In the genomic region with DNA sequence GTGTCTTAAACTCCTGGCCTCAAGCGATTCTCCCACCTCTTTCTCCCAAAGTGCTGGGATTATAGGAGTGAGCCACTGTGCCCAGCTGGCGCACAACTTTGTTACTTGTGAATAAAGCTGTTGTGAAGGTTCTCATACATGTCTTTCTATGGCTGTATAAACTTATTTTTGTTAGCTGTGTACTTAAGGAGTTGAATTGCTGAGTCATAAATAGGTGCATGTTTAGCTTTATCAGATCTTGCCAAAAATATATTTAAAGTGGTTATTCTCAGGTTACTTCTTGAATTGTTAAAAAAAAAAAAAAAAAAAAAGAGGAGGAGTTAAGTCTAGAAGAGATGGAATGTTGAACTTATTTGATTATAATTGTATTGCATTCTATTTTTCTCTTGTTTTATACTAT, we compare ENCODE assay signal across 24 cellular contexts. TPM values are rescaled to one million over a fixed set of nuclear protein-coding genes. Genes with fewer than 3 reads are reported as not detected.
"Had no signal": no experiment of that assay in that cellular context is flagged by ENCODE, and none has a peak within 500 bp of the region (broad histone marks: within the 10 kb centered on the region; RNA-seq: fewer than 3 reads in every experiment).

No MANE protein-coding gene starts in this region.

- H3K4me1 ChIP-seq: pancreas, transverse colon, uterus had no signal

- H2AFZ ChIP-seq: hepatocyte had no signal

- H3K79me2 ChIP-seq: hepatocyte had no signal

- DNase-seq: activated CD4-positive, alpha-beta T cell treated with anti-CD3 and anti-CD28 coated beads, Interleukin-2, amount 10 ng/mL, durations not matched to agents 7 days and 5 days; activated CD4-positive, CD25-positive, alpha-beta regulatory T cell treated with anti-CD3 and anti-CD28 coated beads, Interleukin-2, amount 50 U/mL, for 72 hours; activated CD8-positive, alpha-beta memory T cell treated with anti-CD3 and anti-CD28 coated beads, Interleukin-2, amount 10 ng/mL, durations not matched to agents 7 days and 5 days; activated CD8-positive, alpha-beta T cell treated with anti-CD3 and anti-CD28 coated beads for 36 hours; activated effector memory CD4-positive, alpha-beta T cell treated with anti-CD3 and anti-CD28 coated beads, Interleukin-2, amount 50 U/mL, for 16 hours; activated naive CD4-positive, alpha-beta T cell treated with anti-CD3 and anti-CD28 coated beads, Interleukin-2, amount 10 ng/mL, durations not matched to agents 7 days and 5 days; activated T-cell treated with anti-CD3 and anti-CD28 coated beads for 4 hours; dermis blood vessel endothelial cell; effector CD8-positive, alpha-beta T cell; foreskin melanocyte; kidney glomerular epithelial cell; left ventricle myocardium superior; mesenchymal stem cell; pancreas; right cardiac atrium; stimulated activated CD4-positive, alpha-beta T cell treated with anti-CD3 and anti-CD28 coated beads, Interleukin-12 subunit alpha, Interleukin-12 subunit beta, amount 100 ng/mL, for 4 hours; stimulated activated CD4-positive, alpha-beta T cell treated with anti-CD3 and anti-CD28 coated beads, Interleukin-4, amount 100 ng/mL, for 4 hours; stimulated activated naive CD8-positive, alpha-beta T cell treated with anti-CD3 and anti-CD28 coated beads, Interleukin-15, Interleukin-2, amounts not matched to agents 100 U/mL and 50 U/mL, for 24 hours; substantia nigra; transverse colon; uterus; WERI-Rb-1 had no signal

- H3K9me3 ChIP-seq: pancreas, transverse colon, uterus had no signal

- H3K27me3 ChIP-seq: cardiac muscle cell, hepatocyte, pancreas, uterus had no signal

- H3K36me3 ChIP-seq: cardiac muscle cell, pancreas, transverse colon, uterus, WERI-Rb-1 had no signal

- H3K4me3 ChIP-seq: cardiac muscle cell, hepatocyte, pancreas, transverse colon, uterus had no signal

- H3K4me2 ChIP-seq: hepatocyte had no signal

- FAIRE-seq: pancreas had no signal

- H3K27ac ChIP-seq: cardiac muscle cell, hepatocyte, pancreas, transverse colon, uterus, WERI-Rb-1 had no signal

- ATAC-seq: activated CD8-positive, alpha-beta memory T cell treated with anti-CD3 and anti-CD28 coated beads, Interleukin-2, amount 10 ng/mL, durations not matched to agents 7 days and 5 days; activated CD8-positive, alpha-beta T cell treated with anti-CD3 and anti-CD28 coated beads for 36 hours; left ventricle myocardium superior; pancreas; right cardiac atrium; stimulated activated naive CD8-positive, alpha-beta T cell treated with anti-CD3 and anti-CD28 coated beads, Interleukin-15, Interleukin-2, amounts not matched to agents 100 U/mL and 50 U/mL, for 24 hours had no signal

RNA-seq across cellular contexts. Expression of gene IRX3, which starts 47.6 kb away (rescaled TPM):
- total RNA-seq: activated CD4-positive, alpha-beta T cell treated with anti-CD3 and anti-CD28 coated beads, Interleukin-2, amount 10 ng/mL, durations not matched to agents 7 days and 5 days; activated CD8-positive, alpha-beta T cell treated with anti-CD3 and anti-CD28 coated beads for 36 hours had no signal
